1 cellular context compared by ENCODE assay signal in genomic region chr1:26693557-26694184, GRCh38.
TF ChIP-seq lines count a peak whose summit lies in the region.

No MANE protein-coding gene starts in this region.

TF ChIP-seq in K562, 482 proteins besides CTCF, POLR2A, EP300 and RAD21 (continued from another document):
- TF ChIP-seq ZNF512 (tag; IDR thresholded peaks at IDR 0.05) (peak; percentile 61), PATZ1 (CRISPR knock-in tag; IDR thresholded peaks at IDR 0.05; ENCODE audit: borderline replicate concordance) (no peak), POLR2AphosphoS5 (IDR thresholded peaks at IDR 0.05; ENCODE audit: control insufficient read depth, insufficient read depth, low read depth, low read length) (0 out of 2 replicates have a peak, but pooled peaks have one; percentile 5)
